ENCODE assay signal across 3 cellular contexts in genomic region chr19:18990128-18990708, GRCh38.
TF ChIP-seq lines count a peak whose summit lies in the region.

No MANE protein-coding gene starts in this region.

TF ChIP-seq in SK-N-SH treated with all-trans-retinoic acid at 6 μM for 48 hours, 23 proteins besides CTCF, POLR2A, EP300 and RAD21 (continued from another document and continues in another):
- TF ChIP-seq PATZ1 (CRISPR knock-in tag; IDR thresholded peaks at IDR 0.05; ENCODE audit: borderline replicate concordance) (no peak), ZNF565 (CRISPR knock-in tag; conservative IDR thresholded peaks at IDR 0.05; ENCODE audit: low read depth) (no peak), BACH2 (CRISPR knock-in tag; IDR thresholded peaks at IDR 0.05; ENCODE audit: borderline replicate concordance) (no peak), POU6F1 (CRISPR knock-in tag; IDR thresholded peaks at IDR 0.05; ENCODE audit: borderline replicate concordance, low read depth) (no peak), ZFP3 (CRISPR knock-in tag; IDR thresholded peaks at IDR 0.05) (no peak), ZC3H10 (CRISPR knock-in tag; IDR thresholded peaks at IDR 0.05) (no peak), TCF4 (CRISPR knock-in tag; IDR thresholded peaks at IDR 0.05; ENCODE audit: borderline replicate concordance) (no peak), GLIS3 (CRISPR knock-in tag; IDR thresholded peaks at IDR 0.05) (no peak), SNAI2 (CRISPR knock-in tag; IDR thresholded peaks at IDR 0.05) (no peak), ZNF8 (CRISPR knock-in tag; IDR thresholded peaks at IDR 0.05) (no peak), RARB (CRISPR knock-in tag; IDR thresholded peaks at IDR 0.05) (no peak), ESRRG (CRISPR knock-in tag; IDR thresholded peaks at IDR 0.05) (no peak), ISL1 (CRISPR knock-in tag; IDR thresholded peaks at IDR 0.05) (no peak)
- TF ChIP-seq, protein P1, sequence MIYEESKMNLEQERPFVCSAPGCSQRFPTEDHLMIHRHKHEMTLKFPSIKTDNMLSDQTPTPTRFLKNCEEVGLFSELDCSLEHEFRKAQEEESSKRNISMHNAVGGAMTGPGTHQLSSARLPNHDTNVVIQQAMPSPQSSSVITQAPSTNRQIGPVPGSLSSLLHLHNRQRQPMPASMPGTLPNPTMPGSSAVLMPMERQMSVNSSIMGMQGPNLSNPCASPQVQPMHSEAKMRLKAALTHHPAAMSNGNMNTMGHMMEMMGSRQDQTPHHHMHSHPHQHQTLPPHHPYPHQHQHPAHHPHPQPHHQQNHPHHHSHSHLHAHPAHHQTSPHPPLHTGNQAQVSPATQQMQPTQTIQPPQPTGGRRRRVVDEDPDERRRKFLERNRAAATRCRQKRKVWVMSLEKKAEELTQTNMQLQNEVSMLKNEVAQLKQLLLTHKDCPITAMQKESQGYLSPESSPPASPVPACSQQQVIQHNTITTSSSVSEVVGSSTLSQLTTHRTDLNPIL (CRISPR knock-in tag; IDR thresholded peaks at IDR 0.05; ENCODE audit: low read depth): no peak

TF ChIP-seq in SK-N-SH, 30 proteins besides CTCF, POLR2A, EP300 and RAD21:
- TF ChIP-seq, protein P2, sequence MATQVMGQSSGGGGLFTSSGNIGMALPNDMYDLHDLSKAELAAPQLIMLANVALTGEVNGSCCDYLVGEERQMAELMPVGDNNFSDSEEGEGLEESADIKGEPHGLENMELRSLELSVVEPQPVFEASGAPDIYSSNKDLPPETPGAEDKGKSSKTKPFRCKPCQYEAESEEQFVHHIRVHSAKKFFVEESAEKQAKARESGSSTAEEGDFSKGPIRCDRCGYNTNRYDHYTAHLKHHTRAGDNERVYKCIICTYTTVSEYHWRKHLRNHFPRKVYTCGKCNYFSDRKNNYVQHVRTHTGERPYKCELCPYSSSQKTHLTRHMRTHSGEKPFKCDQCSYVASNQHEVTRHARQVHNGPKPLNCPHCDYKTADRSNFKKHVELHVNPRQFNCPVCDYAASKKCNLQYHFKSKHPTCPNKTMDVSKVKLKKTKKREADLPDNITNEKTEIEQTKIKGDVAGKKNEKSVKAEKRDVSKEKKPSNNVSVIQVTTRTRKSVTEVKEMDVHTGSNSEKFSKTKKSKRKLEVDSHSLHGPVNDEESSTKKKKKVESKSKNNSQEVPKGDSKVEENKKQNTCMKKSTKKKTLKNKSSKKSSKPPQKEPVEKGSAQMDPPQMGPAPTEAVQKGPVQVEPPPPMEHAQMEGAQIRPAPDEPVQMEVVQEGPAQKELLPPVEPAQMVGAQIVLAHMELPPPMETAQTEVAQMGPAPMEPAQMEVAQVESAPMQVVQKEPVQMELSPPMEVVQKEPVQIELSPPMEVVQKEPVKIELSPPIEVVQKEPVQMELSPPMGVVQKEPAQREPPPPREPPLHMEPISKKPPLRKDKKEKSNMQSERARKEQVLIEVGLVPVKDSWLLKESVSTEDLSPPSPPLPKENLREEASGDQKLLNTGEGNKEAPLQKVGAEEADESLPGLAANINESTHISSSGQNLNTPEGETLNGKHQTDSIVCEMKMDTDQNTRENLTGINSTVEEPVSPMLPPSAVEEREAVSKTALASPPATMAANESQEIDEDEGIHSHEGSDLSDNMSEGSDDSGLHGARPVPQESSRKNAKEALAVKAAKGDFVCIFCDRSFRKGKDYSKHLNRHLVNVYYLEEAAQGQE (IDR thresholded peaks at IDR 0.05; ENCODE audit: low read depth, low read length): no peak
- TF ChIP-seq TCF12 (IDR thresholded peaks at IDR 0.05) (no peak), EZH2phosphoT487 (IDR thresholded peaks at IDR 0.05; ENCODE audit: borderline replicate concordance, low read depth) (no peak), FOXM1 (IDR thresholded peaks at IDR 0.05; ENCODE audit: low read depth) (no peak), ELF1 (IDR thresholded peaks at IDR 0.05) (no peak), GABPA (IDR thresholded peaks at IDR 0.05; ENCODE audit: low read depth) (no peak), FOXJ3 (CRISPR knock-in tag; IDR thresholded peaks at IDR 0.05) (no peak), ZBTB33 (IDR thresholded peaks at IDR 0.05; ENCODE audit: borderline replicate concordance, low read depth) (no peak), RXRA (IDR thresholded peaks at IDR 0.05; ENCODE audit: borderline replicate concordance, low read depth) (no peak)
- TF ChIP-seq, protein P3, sequence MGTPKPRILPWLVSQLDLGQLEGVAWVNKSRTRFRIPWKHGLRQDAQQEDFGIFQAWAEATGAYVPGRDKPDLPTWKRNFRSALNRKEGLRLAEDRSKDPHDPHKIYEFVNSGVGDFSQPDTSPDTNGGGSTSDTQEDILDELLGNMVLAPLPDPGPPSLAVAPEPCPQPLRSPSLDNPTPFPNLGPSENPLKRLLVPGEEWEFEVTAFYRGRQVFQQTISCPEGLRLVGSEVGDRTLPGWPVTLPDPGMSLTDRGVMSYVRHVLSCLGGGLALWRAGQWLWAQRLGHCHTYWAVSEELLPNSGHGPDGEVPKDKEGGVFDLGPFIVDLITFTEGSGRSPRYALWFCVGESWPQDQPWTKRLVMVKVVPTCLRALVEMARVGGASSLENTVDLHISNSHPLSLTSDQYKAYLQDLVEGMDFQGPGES (IDR thresholded peaks at IDR 0.05; ENCODE audit: low read depth, low read length): no peak
- TF ChIP-seq, protein P4, sequence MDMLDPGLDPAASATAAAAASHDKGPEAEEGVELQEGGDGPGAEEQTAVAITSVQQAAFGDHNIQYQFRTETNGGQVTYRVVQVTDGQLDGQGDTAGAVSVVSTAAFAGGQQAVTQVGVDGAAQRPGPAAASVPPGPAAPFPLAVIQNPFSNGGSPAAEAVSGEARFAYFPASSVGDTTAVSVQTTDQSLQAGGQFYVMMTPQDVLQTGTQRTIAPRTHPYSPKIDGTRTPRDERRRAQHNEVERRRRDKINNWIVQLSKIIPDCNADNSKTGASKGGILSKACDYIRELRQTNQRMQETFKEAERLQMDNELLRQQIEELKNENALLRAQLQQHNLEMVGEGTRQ (IDR thresholded peaks at IDR 0.05; ENCODE audit: borderline replicate concordance, low read depth, low read length): no peak

TF ChIP-seq in GM23338, 12 proteins besides CTCF, POLR2A, EP300 and RAD21 (continued from another document):
- TF ChIP-seq ETS1 (IDR thresholded peaks at IDR 0.05): no peak
TF ChIP-seq in GM23338: peak in this region for 1.
